12 cellular contexts compared by ENCODE assay signal in the genomic region with DNA sequence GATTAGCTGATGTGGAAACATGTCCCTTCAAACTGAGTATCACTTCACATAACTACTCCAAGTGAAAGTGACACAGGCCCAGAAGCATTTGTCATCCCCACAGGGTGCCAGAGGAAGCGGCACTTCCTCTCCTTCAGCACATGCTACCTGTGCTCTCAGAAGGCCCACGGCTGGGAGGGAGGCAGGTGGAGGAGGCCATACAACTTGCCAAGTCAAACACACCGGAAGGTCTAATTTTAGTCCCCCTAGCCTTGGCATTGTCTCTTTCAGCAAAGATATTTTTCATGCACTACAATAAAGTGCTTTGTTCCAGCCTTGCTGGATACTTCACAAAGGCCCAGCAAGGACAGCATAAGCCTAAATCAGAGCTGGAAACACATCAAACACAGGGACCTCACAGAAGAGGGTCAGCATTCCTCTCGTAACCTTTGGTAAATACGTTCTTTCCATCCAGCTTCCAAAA. TPM values are rescaled to one million over a fixed set of nuclear protein-coding genes. Genes with fewer than 3 reads are reported as not detected.
DNase-seq lines count a peak whose midpoint lies in the region; ATAC-seq and TF ChIP-seq lines count a peak whose summit lies in the region.
"Had no signal": no experiment of that assay in that cellular context is flagged by ENCODE, and none has a peak within 500 bp of the region (broad histone marks: within the 10 kb centered on the region; RNA-seq: fewer than 3 reads in every experiment).

No MANE protein-coding gene starts in this region.

- no peak overlapping the region for H3K27ac Mint-ChIP-seq in MCF 10A (ENCODE audit: low read depth, unreplicated experiment)
- H3K27ac Mint-ChIP-seq: natural killer cell had no signal

- TF ChIP-seq CTCF in breast epithelium (IDR thresholded peaks at IDR 0.05) (no peak), MCF 10A (IDR thresholded peaks at IDR 0.05; ENCODE audit: unreplicated experiment) (no peak), mammary epithelial cell (conservative IDR thresholded peaks at IDR 0.05 in 1 of 2, IDR thresholded peaks at IDR 0.05 in 1 of 2; ENCODE audit: extremely low read depth in 1 of 2, insufficient read depth in 1 of 2, low read depth in 1 of 2, low read length in 2 of 2) (no peak)

- H3K4me1 ChIP-seq in breast epithelium, result no peaks in the 10 kb centered on the region
- peaks cover 33% of the 10 kb centered on the region for H3K4me1 ChIP-seq in mammary epithelial cell (ENCODE audit: insufficient read depth, low read length)

- in situ Hi-C loops in mammary epithelial cell (cut with MboI; ENCODE audit: low sequenced_read_pairs in 2 of 2), result no loop called here

- no peak overlapping the region for H3K9ac ChIP-seq in mammary epithelial cell (ENCODE audit: insufficient read depth, low read length)

- H3K27ac ChIP-seq in breast epithelium (peak overlapping the region; percentile 64 to 72), mammary epithelial cell (ENCODE audit: insufficient read depth, low read depth, low read length) (peak overlapping the region; percentile 12)

- no peaks in the 10 kb centered on the region for H3K36me3 ChIP-seq in breast epithelium
- H3K36me3 ChIP-seq in mammary epithelial cell (ENCODE audit: insufficient read depth, low read length), result no peaks in the 10 kb centered on the region

- no peaks in the 10 kb centered on the region for H3K27me3 Mint-ChIP-seq in MCF 10A (ENCODE audit: insufficient read depth, unreplicated experiment)

- no peak for TF ChIP-seq POLR2A in breast epithelium (IDR thresholded peaks at IDR 0.05)

- H3K27me3 ChIP-seq in breast epithelium, result no peaks in the 10 kb centered on the region
- no peaks in the 10 kb centered on the region for H3K27me3 ChIP-seq in mammary epithelial cell (ENCODE audit: insufficient read depth, low read length)

- DNase-seq in breast epithelium (ENCODE audit: low spot score in 2 of 2), result peak in 1 of 2 donors; percentile 69
- DNase-seq in MCF 10A (ENCODE audit: unreplicated experiment), result no peak
- no peak for DNase-seq in mammary epithelial cell
- DNase-seq in activated effector memory CD4-positive, alpha-beta T cell treated with anti-CD3 and anti-CD28 coated beads, Interleukin-2, amount 50 U/mL, for 16 hours, result no peak
- DNase-seq in NCI-H2196 treated with DMSO at 0.1 percent for 48 hours (lab: John Stamatoyannopoulos, UW; ENCODE audit: unreplicated experiment), result no peak
- no peak for DNase-seq in anterior cingulate cortex (lab: John Stamatoyannopoulos, UW)
- DNase-seq: head of caudate nucleus, natural killer cell, NCI-H524, trophoblast cell had no signal

- no peaks in the 10 kb centered on the region for H3K9me3 ChIP-seq in breast epithelium
- no peaks in the 10 kb centered on the region for H3K9me3 ChIP-seq in mammary epithelial cell (replicated peaks; ENCODE audit: insufficient read depth, low read length)

- CTCF ChIA-PET in MCF 10A (lab: Yijun Ruan, JAX), result interaction anchor here (0.7 to 1.8 kb wide), 2 partner anchors 39 to 93 kb away, joined by 3 to 6 read pairs; no protein-coding TSS in a partner anchor
- CTCF ChIA-PET in mammary epithelial cell (lab: Charles Lee; ENCODE audit: low non-redundant PET), result no interaction called here

- WGBS in mammary epithelial cell (ENCODE audit: low coverage, missing lambda C conversion rate), result 33% methylated on average over 3 of the region's 5 CpGs

- dilution Hi-C loops in mammary epithelial cell (cut with HindIII; ENCODE audit: low sequenced_read_pairs), result no loop called here

- H3K36me3 Mint-ChIP-seq in MCF 10A (ENCODE audit: insufficient read depth, unreplicated experiment), result no peaks in the 10 kb centered on the region
- H3K36me3 Mint-ChIP-seq: natural killer cell had no signal

- intact Hi-C loops in breast epithelium (cut with DNase I; ENCODE audit: low total_unique reads), result no loop called here
- intact Hi-C loops in MCF 10A (cut with micrococcal nuclease), result loop anchor here (10.0 kb wide), 1 partner anchor 104 kb away; no protein-coding TSS in a partner anchor
- intact Hi-C loops in mammary epithelial cell (cut with micrococcal nuclease), result no loop called here

- H4K20me1 ChIP-seq in mammary epithelial cell (ENCODE audit: insufficient read depth, low read length), result no peaks in the 10 kb centered on the region

- POLR2A ChIA-PET in MCF 10A (lab: Yijun Ruan, JAX), result no interaction called here

- peak overlapping the region; percentile 71 for H2AFZ ChIP-seq in mammary epithelial cell (ENCODE audit: low read depth, low read length)

- H3K4me3 Mint-ChIP-seq in MCF 10A (ENCODE audit: unreplicated experiment), result no peak overlapping the region
- H3K4me3 Mint-ChIP-seq: natural killer cell had no signal

- no TSS peak for BruUV-seq in MCF 10A (replicated peaks; lab: Mats Ljungman, UMichigan)
- BruUV-seq in mammary epithelial cell (replicated peaks; lab: Mats Ljungman, UMichigan), result no TSS peak

- H3K4me3 ChIP-seq in breast epithelium (no peak overlapping the region), mammary epithelial cell (replicated peaks in 1 of 3; ENCODE audit: insufficient read depth in 1 of 3, low read depth in 2 of 3, low read length in 3 of 3) (no peak overlapping the region)

- peaks cover 5% of the 10 kb centered on the region for H3K4me1 Mint-ChIP-seq in MCF 10A (ENCODE audit: insufficient read depth, unreplicated experiment)
- H3K4me1 Mint-ChIP-seq: natural killer cell had no signal

- H3K79me2 ChIP-seq in mammary epithelial cell (ENCODE audit: insufficient read depth, low read length), result peaks cover 2% of the 10 kb centered on the region

- ATAC-seq in HG03103 (IDR thresholded peaks at IDR 0.05; ENCODE audit: low read depth, unreplicated experiment), result peak; percentile 89
- no peak for ATAC-seq in HG03045 (IDR thresholded peaks at IDR 0.05; ENCODE audit: unreplicated experiment)
- ATAC-seq: natural killer cell had no signal

- H3K4me2 ChIP-seq in mammary epithelial cell (ENCODE audit: insufficient read depth, low read depth, low read length), result no peak overlapping the region

- peaks cover 7% of the 10 kb centered on the region for H3K9me3 Mint-ChIP-seq in MCF 10A (ENCODE audit: unreplicated experiment)

RNA-seq across cellular contexts. Expression of gene VSNL1, which starts 38.0 kb away (rescaled TPM):
- total RNA-seq in breast epithelium (1 to 10 TPM in 2 of 3 donors, under 1 TPM in 1; 0.80 to 6.9 (median 2.6) TPM), MCF 10A (2022) (1.3 and 2.4 TPM in 2 replicates), mammary epithelial cell (10 to 100 TPM; 15.7 to 20.0 TPM)
- 40.4 TPM for polyA plus RNA-seq in mammary epithelial cell
- polyA minus RNA-seq in mammary epithelial cell, result 15.3 TPM
- total RNA-seq: natural killer cell had no signal
